Comparison of ENCODE assay signal across 10 cellular contexts in the genomic region with DNA sequence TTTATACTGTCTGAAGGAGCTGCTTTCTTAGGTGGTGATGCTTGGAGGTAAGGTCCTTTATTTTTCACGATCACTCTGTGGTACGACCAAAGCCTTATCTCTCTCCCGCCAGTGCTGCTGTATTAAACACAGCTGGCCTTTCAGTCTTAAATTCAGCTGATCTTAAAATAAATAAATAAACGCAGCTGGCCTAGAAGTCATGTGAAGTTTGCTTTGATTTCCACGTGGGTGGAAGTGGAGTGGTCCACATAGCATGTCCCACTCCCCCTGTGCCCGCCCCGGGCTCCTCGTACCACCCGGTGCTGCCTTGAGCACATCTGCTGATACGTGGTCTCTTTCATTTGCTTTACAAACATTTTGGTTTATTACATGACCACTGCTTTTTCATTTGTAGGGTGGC.
DNase-seq lines count a peak whose midpoint lies in the region; ATAC-seq and TF ChIP-seq lines count a peak whose summit lies in the region.
"Had no signal": no experiment of that assay in that cellular context is flagged by ENCODE, and none has a peak within 500 bp of the region (broad histone marks: within the 10 kb centered on the region; RNA-seq: fewer than 3 reads in every experiment).

No MANE protein-coding gene starts in this region.

- H3K27me3 ChIP-seq in gastrocnemius medialis = no peaks in the 10 kb centered on the region

- no peak for TF ChIP-seq POLR2A in gastrocnemius medialis (IDR thresholded peaks at IDR 0.05)

- H3K4me3 ChIP-seq in HFF-Myc (replicated peaks; ENCODE audit: low read depth, low read length) (peak overlapping the region; percentile 11; the same call in 1 of the 2 replicates), gastrocnemius medialis (peak overlapping the region in 3 of 4 donors; percentile 22 to 42 (median 36))

- DNase-seq in HFF-Myc (ENCODE audit: extremely low read depth, low read depth) (no peak), left cardiac atrium (no peak), gastrocnemius medialis (no peak), NCI-H1048 (lab: John Stamatoyannopoulos, UW) (no peak)
- DNase-seq in activated CD4-positive, alpha-beta T cell treated with anti-CD3 and anti-CD28 coated beads for 1 hour = no peak
- DNase-seq in stimulated activated naive CD8-positive, alpha-beta T cell treated with anti-CD3 and anti-CD28 coated beads, Interleukin-15, Interleukin-2, amounts not matched to agents 100 U/mL and 50 U/mL, for 24 hours = no peak
- DNase-seq: natural killer cell, NCI-H1694 treated with DMSO at 0.1 percent for 48 hours had no signal

- no peaks in the 10 kb centered on the region for H3K36me3 ChIP-seq in gastrocnemius medialis

- no peak for TF ChIP-seq CTCF in HFF-Myc (IDR thresholded peaks at IDR 0.05; ENCODE audit: low read depth, low read length, missing control alignments)
- TF ChIP-seq CTCF in gastrocnemius medialis (IDR thresholded peaks at IDR 0.05 in 4 of 5, conservative IDR thresholded peaks at IDR 0.05 in 1 of 5) = no peak

- no peaks in the 10 kb centered on the region for H3K9me3 ChIP-seq in gastrocnemius medialis

- peak overlapping the region; percentile 85 to 96 (median 91) for H3K27ac ChIP-seq in gastrocnemius medialis

- ATAC-seq in SK-N-SH treated with all-trans-retinoic acid at 6 μM for 48 hours = no peak
- peak; percentile 21 to 29 for ATAC-seq in left cardiac atrium
- no peak for ATAC-seq in gastrocnemius medialis
- no peak for ATAC-seq in GM19328 (IDR thresholded peaks at IDR 0.05; ENCODE audit: unreplicated experiment)
- ATAC-seq in stimulated activated naive CD8-positive, alpha-beta T cell treated with anti-CD3 and anti-CD28 coated beads, Interleukin-15, Interleukin-2, amounts not matched to agents 100 U/mL and 50 U/mL, for 24 hours = no peak
- ATAC-seq: natural killer cell had no signal

- intact Hi-C loops in left cardiac atrium (cut with DNase I) = no loop called here
- intact Hi-C loops in gastrocnemius medialis (cut with DNase I; ENCODE audit: low total_unique reads) = no loop called here

- in situ Hi-C loops in gastrocnemius medialis (cut with MboI; ENCODE audit: low sequenced_read_pairs in 4 of 4) = no loop called here

- peaks cover 91 to 95% of the 10 kb centered on the region in 2 donors for H3K4me1 ChIP-seq in gastrocnemius medialis

TF ChIP-seq in SK-N-SH treated with all-trans-retinoic acid at 6 μM for 48 hours, 23 proteins besides CTCF, POLR2A, EP300 and RAD21:
- TF ChIP-seq ARNTL (CRISPR knock-in tag; IDR thresholded peaks at IDR 0.05; ENCODE audit: borderline replicate concordance, low read depth) = no peak
- no peak for TF ChIP-seq GLIS3 (CRISPR knock-in tag; IDR thresholded peaks at IDR 0.05)
- TF ChIP-seq, protein P1, sequence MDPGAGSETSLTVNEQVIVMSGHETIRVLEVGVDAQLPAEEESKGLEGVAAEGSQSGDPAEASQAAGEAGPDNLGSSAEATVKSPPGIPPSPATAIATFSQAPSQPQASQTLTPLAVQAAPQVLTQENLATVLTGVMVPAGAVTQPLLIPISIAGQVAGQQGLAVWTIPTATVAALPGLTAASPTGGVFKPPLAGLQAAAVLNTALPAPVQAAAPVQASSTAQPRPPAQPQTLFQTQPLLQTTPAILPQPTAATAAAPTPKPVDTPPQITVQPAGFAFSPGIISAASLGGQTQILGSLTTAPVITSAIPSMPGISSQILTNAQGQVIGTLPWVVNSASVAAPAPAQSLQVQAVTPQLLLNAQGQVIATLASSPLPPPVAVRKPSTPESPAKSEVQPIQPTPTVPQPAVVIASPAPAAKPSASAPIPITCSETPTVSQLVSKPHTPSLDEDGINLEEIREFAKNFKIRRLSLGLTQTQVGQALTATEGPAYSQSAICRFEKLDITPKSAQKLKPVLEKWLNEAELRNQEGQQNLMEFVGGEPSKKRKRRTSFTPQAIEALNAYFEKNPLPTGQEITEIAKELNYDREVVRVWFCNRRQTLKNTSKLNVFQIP (CRISPR knock-in tag; IDR thresholded peaks at IDR 0.05; ENCODE audit: borderline replicate concordance, low read depth) = no peak
- TF ChIP-seq, protein P2, sequence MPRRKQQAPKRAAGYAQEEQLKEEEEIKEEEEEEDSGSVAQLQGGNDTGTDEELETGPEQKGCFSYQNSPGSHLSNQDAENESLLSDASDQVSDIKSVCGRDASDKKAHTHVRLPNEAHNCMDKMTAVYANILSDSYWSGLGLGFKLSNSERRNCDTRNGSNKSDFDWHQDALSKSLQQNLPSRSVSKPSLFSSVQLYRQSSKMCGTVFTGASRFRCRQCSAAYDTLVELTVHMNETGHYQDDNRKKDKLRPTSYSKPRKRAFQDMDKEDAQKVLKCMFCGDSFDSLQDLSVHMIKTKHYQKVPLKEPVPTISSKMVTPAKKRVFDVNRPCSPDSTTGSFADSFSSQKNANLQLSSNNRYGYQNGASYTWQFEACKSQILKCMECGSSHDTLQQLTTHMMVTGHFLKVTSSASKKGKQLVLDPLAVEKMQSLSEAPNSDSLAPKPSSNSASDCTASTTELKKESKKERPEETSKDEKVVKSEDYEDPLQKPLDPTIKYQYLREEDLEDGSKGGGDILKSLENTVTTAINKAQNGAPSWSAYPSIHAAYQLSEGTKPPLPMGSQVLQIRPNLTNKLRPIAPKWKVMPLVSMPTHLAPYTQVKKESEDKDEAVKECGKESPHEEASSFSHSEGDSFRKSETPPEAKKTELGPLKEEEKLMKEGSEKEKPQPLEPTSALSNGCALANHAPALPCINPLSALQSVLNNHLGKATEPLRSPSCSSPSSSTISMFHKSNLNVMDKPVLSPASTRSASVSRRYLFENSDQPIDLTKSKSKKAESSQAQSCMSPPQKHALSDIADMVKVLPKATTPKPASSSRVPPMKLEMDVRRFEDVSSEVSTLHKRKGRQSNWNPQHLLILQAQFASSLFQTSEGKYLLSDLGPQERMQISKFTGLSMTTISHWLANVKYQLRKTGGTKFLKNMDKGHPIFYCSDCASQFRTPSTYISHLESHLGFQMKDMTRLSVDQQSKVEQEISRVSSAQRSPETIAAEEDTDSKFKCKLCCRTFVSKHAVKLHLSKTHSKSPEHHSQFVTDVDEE (CRISPR knock-in tag; IDR thresholded peaks at IDR 0.05) = no peak
- TF ChIP-seq CSDC2 (CRISPR knock-in tag; IDR thresholded peaks at IDR 0.05) = no peak
- TF ChIP-seq TCF4 (CRISPR knock-in tag; IDR thresholded peaks at IDR 0.05; ENCODE audit: borderline replicate concordance) = peak; percentile 17; the same call in 1 of the 2 replicates
- TF ChIP-seq RARB (CRISPR knock-in tag; IDR thresholded peaks at IDR 0.05) = no peak

Comparison
In these comparisons a context has a peak if more than half of its experiments do, and no peak if none do; other contexts are left out.
1. ATAC-seq: peak in left cardiac atrium (2 of 2); none in SK-N-SH treated with all-trans-retinoic acid at 6 μM for 48 hours (single experiment), gastrocnemius medialis (0 of 2), GM19328 (single experiment) and stimulated activated naive CD8-positive, alpha-beta T cell treated with anti-CD3 and anti-CD28 coated beads, Interleukin-15, Interleukin-2, amounts not matched to agents 100 U/mL and 50 U/mL, for 24 hours (single experiment).